18 cellular contexts compared by ENCODE assay signal in genomic region chr3:133455960-133456359, GRCh38. TPM values are rescaled to one million over a fixed set of nuclear protein-coding genes. Genes with fewer than 3 reads are reported as not detected.
A peak's percentile ranks its signal among the peaks of the same experiment; 100 is the strongest.
DNase-seq lines count a peak whose midpoint lies in the region; ATAC-seq and TF ChIP-seq lines count a peak whose summit lies in the region.
"Had no signal": no experiment of that assay in that cellular context is flagged by ENCODE, and none has a peak within 500 bp of the region (broad histone marks: within the 10 kb centered on the region; RNA-seq: fewer than 3 reads in every experiment).

No MANE protein-coding gene starts in this region.

- WGBS in upper lobe of left lung, 2 donors, result 80 to 92% methylated on average over 2 of the region's 2 CpGs

- H3K27me3 ChIP-seq in Karpas-422 (ENCODE audit: low read length) (no peaks in the 10 kb centered on the region), foreskin keratinocyte (no peaks in the 10 kb centered on the region), upper lobe of left lung (no peaks in the 10 kb centered on the region)
- H3K27me3 ChIP-seq: Peyer's patch had no signal

- H3K4me1 ChIP-seq in Karpas-422 (ENCODE audit: low read length) (peaks cover 75% of the 10 kb centered on the region), foreskin keratinocyte (peaks cover 7% of the 10 kb centered on the region), upper lobe of left lung (peaks cover 0 to 6% (median 4%) of the 10 kb centered on the region in 4 donors)
- H3K4me1 ChIP-seq: Peyer's patch had no signal

- peaks cover 7% of the 10 kb centered on the region for H3K9me3 Mint-ChIP-seq in type B pancreatic cell
- H3K9me3 Mint-ChIP-seq: IgD-negative memory B cell had no signal

- no peaks in the 10 kb centered on the region for H3K79me2 ChIP-seq in Karpas-422 (ENCODE audit: low read length)

- H3K4me1 Mint-ChIP-seq in type B pancreatic cell (ENCODE audit: unreplicated experiment), result peaks cover 33% of the 10 kb centered on the region

- peak overlapping the region; percentile 15 for H3K27ac Mint-ChIP-seq in type B pancreatic cell
- H3K27ac Mint-ChIP-seq: IgD-negative memory B cell had no signal

- H3K27ac ChIP-seq in Karpas-422 (ENCODE audit: low read length) (peak overlapping the region; percentile 98), foreskin keratinocyte (no peak overlapping the region), upper lobe of left lung (no peak overlapping the region)
- H3K27ac ChIP-seq: Peyer's patch had no signal

- H3K9me3 ChIP-seq in Karpas-422 (ENCODE audit: low read length), result no peaks in the 10 kb centered on the region
- H3K9me3 ChIP-seq in upper lobe of left lung, result no peaks in the 10 kb centered on the region
- H3K9me3 ChIP-seq: Peyer's patch had no signal

- H2AFZ ChIP-seq in Karpas-422 (ENCODE audit: low read length), result no peak overlapping the region

- DNase-seq in Karpas-422 (peak; percentile 41), SK-N-DZ (ENCODE audit: low spot score) (peak; percentile 30), foreskin keratinocyte (peak; percentile 66 to 72), type B pancreatic cell (ENCODE audit: extremely low spot score, unreplicated experiment) (no peak), DMS79 (lab: John Stamatoyannopoulos, UW) (no peak), SHP77 (lab: John Stamatoyannopoulos, UW) (no peak), upper lobe of left lung (no peak)
- DNase-seq: EL, HCEC 1CT, NCI-H1048, NCI-H146, NCI-H446, NCI-H748 treated with DMSO at 0.1 percent for 48 hours, Peyer's patch, SIG-M5 had no signal

- H3K36me3 ChIP-seq in Karpas-422 (ENCODE audit: insufficient read depth, low read length) (no peaks in the 10 kb centered on the region), upper lobe of left lung (no peaks in the 10 kb centered on the region)
- H3K36me3 ChIP-seq: Peyer's patch had no signal

- peak overlapping the region; percentile 29 for H3K4me3 Mint-ChIP-seq in type B pancreatic cell
- H3K4me3 Mint-ChIP-seq: IgD-negative memory B cell had no signal

- no peak for TF ChIP-seq EP300 in upper lobe of left lung (IDR thresholded peaks at IDR 0.05)

- H3K4me3 ChIP-seq in Karpas-422 (ENCODE audit: low read length) (no peak overlapping the region), upper lobe of left lung (no peak overlapping the region)
- H3K4me3 ChIP-seq: Peyer's patch had no signal

- H3K4me2 ChIP-seq in Karpas-422 (ENCODE audit: low read depth, low read length, poor library complexity, severe bottlenecking), result no peak overlapping the region

- ATAC-seq in foreskin keratinocyte (peak; percentile 15), upper lobe of left lung (ENCODE audit: low FRiP score in 2 of 2) (no peak)

- H3K9me2 ChIP-seq in Karpas-422 (replicated peaks; ENCODE audit: insufficient read depth, low read length), result no peaks in the 10 kb centered on the region

- no peaks in the 10 kb centered on the region for H4K20me1 ChIP-seq in Karpas-422 (ENCODE audit: insufficient read depth, low read depth, low read length)

- H3K36me3 Mint-ChIP-seq in type B pancreatic cell, result no peaks in the 10 kb centered on the region
- H3K36me3 Mint-ChIP-seq: IgD-negative memory B cell had no signal

- TF ChIP-seq CTCF in foreskin keratinocyte (conservative IDR thresholded peaks at IDR 0.05) (no peak), type B pancreatic cell (conservative IDR thresholded peaks at IDR 0.05) (no peak), upper lobe of left lung (IDR thresholded peaks at IDR 0.05) (no peak)

- TF ChIP-seq POLR2A in upper lobe of left lung (IDR thresholded peaks at IDR 0.05), result no peak

- H3K27me3 Mint-ChIP-seq in type B pancreatic cell, result no peaks in the 10 kb centered on the region
- H3K27me3 Mint-ChIP-seq: IgD-negative memory B cell had no signal

- H3K9ac ChIP-seq in Karpas-422 (ENCODE audit: low read length), result no peak overlapping the region

RNA-seq across cellular contexts. Expression of gene BFSP2, which starts 56.1 kb away (rescaled TPM):
- 33.1 and 44.7 TPM in 2 replicates for total RNA-seq in Karpas-422 (2014; rRNA removed; shearing (Covaris generic); ENCODE audit: low replicate concordance)
- polyA plus RNA-seq in SK-N-DZ (2014; cell fraction: cytosol; rRNA removed), result not detected in 2 replicates
- polyA plus RNA-seq in SK-N-DZ (2014; cell fraction: nucleus; rRNA removed), result not detected in 2 replicates
- total RNA-seq in foreskin keratinocyte, result not detected in 2 replicates
- polyA plus RNA-seq in foreskin keratinocyte, result not detected in 2 replicates
- not detected in 2 replicates for total RNA-seq in type B pancreatic cell (ENCODE audit: low replicate concordance)
- under 1 TPM in 1 of 6 donors, not detected in 5; 0.69 TPM for total RNA-seq in upper lobe of left lung
- total RNA-seq: HT-29, Peyer's patch had no signal
- polyA plus RNA-seq: BJ had no signal

Comparison
In these comparisons a context has a peak if more than half of its experiments do, and no peak if none do; other contexts are left out.
1. DNase-seq: peak in Karpas-422 (single experiment), SK-N-DZ (single experiment) and foreskin keratinocyte (2 of 2); none in type B pancreatic cell (single experiment), DMS79 (single experiment), SHP77 (0 of 2) and upper lobe of left lung (0 of 2).
2. RNA of gene BFSP2, which starts 56.1 kb away (total RNA-seq): 33.1 to 44.7 TPM in Karpas-422; not detected in type B pancreatic cell, not detected in foreskin keratinocyte and 0.69 TPM in upper lobe of left lung; every median in the first group is over 10 times any median in the second.